Comparison of ENCODE assay signal across 1 cellular context in genomic region chr2:236678307-236678975, GRCh38.
TF ChIP-seq lines count a peak whose summit lies in the region.

No MANE protein-coding gene starts in this region.

TF ChIP-seq in IMR-90, 13 proteins besides CTCF, POLR2A, EP300 and RAD21:
- no peak for TF ChIP-seq CEBPB (IDR thresholded peaks at IDR 0.05; ENCODE audit: low read depth, low read length)
- TF ChIP-seq MAZ (IDR thresholded peaks at IDR 0.05; ENCODE audit: borderline replicate concordance, low read depth, low read length): no peak
TF ChIP-seq in IMR-90: peak in this region for 0.
